8 cellular contexts compared by ENCODE assay signal in genomic region chr22:38705235-38706100, GRCh38. TPM values are rescaled to one million over a fixed set of nuclear protein-coding genes. Genes with fewer than 3 reads are reported as not detected.
DNase-seq lines count a peak whose midpoint lies in the region; ATAC-seq and TF ChIP-seq lines count a peak whose summit lies in the region.

Gene GTPBP1 (plus strand): TSS chr22:38705944. CDS start chr22:38705956, 12 bp downstream.

- DNase-seq in NCI-H2196 treated with DMSO at 0.1 percent for 48 hours (lab: John Stamatoyannopoulos, UW; ENCODE audit: unreplicated experiment) (peak; percentile 95), breast epithelium (ENCODE audit: low spot score in 2 of 2) (peak; percentile 97 to 100)

- ATAC-seq in GM18870 (IDR thresholded peaks at IDR 0.05; ENCODE audit: unreplicated experiment), result peak; percentile 83
- peak; percentile 69 for ATAC-seq in HG03135 (IDR thresholded peaks at IDR 0.05; ENCODE audit: unreplicated experiment)

- H3K9me3 ChIP-seq in breast epithelium (no peaks in the 10 kb centered on the region), iPS-18c (ENCODE audit: control insufficient read depth, insufficient read depth, low read length) (no peaks in the 10 kb centered on the region), skeletal muscle tissue (ENCODE audit: control insufficient read depth in 3 of 3, low read length in 3 of 3) (no peaks in the 10 kb centered on the region)

- H3K4me1 ChIP-seq in ACC112 (ENCODE audit: control insufficient read depth, insufficient read depth, low read length, unreplicated experiment) (peaks cover 19% of the 10 kb centered on the region), breast epithelium (peaks cover 4 to 17% of the 10 kb centered on the region in 2 donors), skeletal muscle tissue (ENCODE audit: control insufficient read depth in 3 of 3, insufficient read depth in 3 of 3, low read length in 3 of 3) (peaks cover 33 to 47% (median 35%) of the 10 kb centered on the region in 3 donors)

- TF ChIP-seq CTCF in VCaP (conservative IDR thresholded peaks at IDR 0.05) (no peak), breast epithelium (IDR thresholded peaks at IDR 0.05) (peak in 2 of 3 donors; percentile 20 to 36)

- H3K79me2 ChIP-seq in ACC112 (ENCODE audit: control insufficient read depth, insufficient read depth, low read length, unreplicated experiment), result peaks cover 45% of the 10 kb centered on the region

- peak within 1 kb of the TSS; percentile 79 to 89 (median 88) for H3K9ac ChIP-seq in skeletal muscle tissue (ENCODE audit: low read depth in 1 of 3, low read length in 3 of 3)

- H3K36me3 ChIP-seq in ACC112 (ENCODE audit: insufficient read depth, low read length) (no peaks in the 10 kb centered on the region), breast epithelium (no peaks in the 10 kb centered on the region), skeletal muscle tissue (ENCODE audit: control insufficient read depth in 3 of 3, insufficient read depth in 3 of 3, low read length in 3 of 3) (peaks cover 2 to 6% (median 4%) of the 10 kb centered on the region in 3 donors)

- H3K27me3 ChIP-seq in ACC112 (ENCODE audit: insufficient read depth, low read length), result no peaks in the 10 kb centered on the region
- H3K27me3 ChIP-seq in breast epithelium, result no peaks in the 10 kb centered on the region
- no peaks in the 10 kb centered on the region for H3K27me3 ChIP-seq in skeletal muscle tissue (ENCODE audit: control insufficient read depth in 3 of 3, insufficient read depth in 3 of 3, low read length in 3 of 3)

- H3K4me3 ChIP-seq in ACC112 (ENCODE audit: low read depth, low read length) (peak within 1 kb of the TSS; percentile 89), breast epithelium (peak within 1 kb of the TSS; percentile 83 to 90 (median 89)), iPS-18c (ENCODE audit: insufficient read depth, low read depth, low read length) (peak within 1 kb of the TSS; percentile 89), skeletal muscle tissue (ENCODE audit: low read length in 3 of 3) (peak within 1 kb of the TSS; percentile 83 to 90 (median 85))

- TF ChIP-seq POLR2A in breast epithelium (IDR thresholded peaks at IDR 0.05), result peak; percentile 82

- H2AFZ ChIP-seq in ACC112 (ENCODE audit: low read length, unreplicated experiment), result peak within 1 kb of the TSS; percentile 98

- intact Hi-C loops in breast epithelium (cut with DNase I; ENCODE audit: low total_unique reads), result loop anchor here (10.0 kb wide), 1 partner anchor 49 kb away; the partner anchor contains the start of gene SUN2

- H3K27ac ChIP-seq in ACC112 (ENCODE audit: low read depth, low read length) (peak within 1 kb of the TSS; percentile 79), VCaP (peak within 1 kb of the TSS; percentile 90), breast epithelium (peak within 1 kb of the TSS; percentile 96 to 99), skeletal muscle tissue (ENCODE audit: low read depth, low read length) (peak within 1 kb of the TSS; percentile 94)

RNA-seq across cellular contexts. Expression of gene GTPBP1, which starts in this region (rescaled TPM):
- total RNA-seq in breast epithelium (10 to 100 TPM; 32.3 to 58.7 (median 56.9) TPM), skeletal muscle tissue (19.3 TPM)

Comparison
In these comparisons a context has a peak if more than half of its experiments do, and no peak if none do; other contexts are left out.
1. Peak in every context shown above with its lines: DNase-seq, ATAC-seq, H3K4me3 ChIP-seq and H3K27ac ChIP-seq.